ENCODE assay signal across 18 cellular contexts in genomic region chr1:26971590-26971989, GRCh38. TPM values are rescaled to one million over a fixed set of nuclear protein-coding genes. Genes with fewer than 3 reads are reported as not detected.
DNase-seq lines count a peak whose midpoint lies in the region; ATAC-seq and TF ChIP-seq lines count a peak whose summit lies in the region.
"Had no signal": no experiment of that assay in that cellular context is flagged by ENCODE, and none has a peak within 500 bp of the region (broad histone marks: within the 10 kb centered on the region; RNA-seq: fewer than 3 reads in every experiment).

No MANE protein-coding gene starts in this region.

- TF ChIP-seq POLR2A in IMR-90 (IDR thresholded peaks at IDR 0.05; ENCODE audit: low read depth, low read length) (no peak), stomach (IDR thresholded peaks at IDR 0.05) (no peak)

- H4K20me1 ChIP-seq in IMR-90 (ENCODE audit: insufficient read depth, low read length): no peaks in the 10 kb centered on the region

- no peaks in the 10 kb centered on the region for H3K27me3 ChIP-seq in IMR-90 (ENCODE audit: control insufficient read depth, insufficient read depth, low read length)
- H3K27me3 ChIP-seq in esophagus (ENCODE audit: control insufficient read depth in 1 of 2, insufficient read depth in 2 of 2, low read length in 2 of 2): no peaks in the 10 kb centered on the region
- peaks cover 0 to 19% (median 0%) of the 10 kb centered on the region in 3 donors for H3K27me3 ChIP-seq in stomach

- TF ChIP-seq CTCF in IMR-90 (conservative IDR thresholded peaks at IDR 0.05; ENCODE audit: low read depth, low read length) (no peak), stomach (IDR thresholded peaks at IDR 0.05) (no peak)

- H3K56ac ChIP-seq in IMR-90 (ENCODE audit: extremely low read depth, insufficient read depth, low read length): no peak overlapping the region

- in situ Hi-C loops in IMR-90 (cut with MboI; ENCODE audit: low sequenced_read_pairs): no loop called here

- H2BK120ac ChIP-seq in IMR-90 (ENCODE audit: low read depth, low read length): 0 out of 2 replicates have a peak overlapping the region, but pooled peaks have one; percentile 14

- dilution Hi-C loops in IMR-90 (cut with HindIII; ENCODE audit: low sequenced_read_pairs, unreplicated experiment): no loop called here

- H3K4me3 ChIP-seq in IMR-90 (ENCODE audit: insufficient read depth, low read depth, low read length) (no peak overlapping the region), esophagus (ENCODE audit: low read depth in 1 of 2, low read length in 2 of 2) (no peak overlapping the region), stomach (no peak overlapping the region)
- H3K4me3 ChIP-seq: PC-9, SK-N-MC had no signal

- no peak overlapping the region for H4K91ac ChIP-seq in IMR-90 (ENCODE audit: insufficient read depth, low read depth, low read length)

- POLR2A ChIA-PET in IMR-90 (lab: Charles Lee; ENCODE audit: unreplicated experiment): no interaction called here

- H4K8ac ChIP-seq in IMR-90 (ENCODE audit: low read depth in 2 of 2, low read length in 2 of 2): no peak overlapping the region

- no peak overlapping the region; the same call in none of the 2 replicates for H2BK20ac ChIP-seq in IMR-90 (ENCODE audit: low read depth, low read length)

- no peak overlapping the region for H3K9ac ChIP-seq in IMR-90 (ENCODE audit: low read depth, low read length)

- H3K18ac ChIP-seq in IMR-90 (ENCODE audit: low read depth, low read length): no peak overlapping the region

- intact Hi-C loops in IMR-90 (cut with micrococcal nuclease): no loop called here
- intact Hi-C loops in stomach (cut with DNase I; ENCODE audit: low total_unique reads): no loop called here

- TF ChIP-seq RAD21 in IMR-90 (IDR thresholded peaks at IDR 0.05; ENCODE audit: low read length): no peak

- H2AFZ ChIP-seq in IMR-90 (replicated peaks; ENCODE audit: low read length, poor library complexity): peak overlapping the region; percentile 66
- H2AFZ ChIP-seq: PC-9 had no signal

- H2AK9ac ChIP-seq in IMR-90 (replicated peaks; ENCODE audit: low read depth, low read length, poor library complexity): peak overlapping the region; percentile 26

- no peak for TF ChIP-seq EP300 in stomach (IDR thresholded peaks at IDR 0.05)

- H3K79me1 ChIP-seq in IMR-90 (ENCODE audit: low read depth in 1 of 2, low read length in 2 of 2): no peaks in the 10 kb centered on the region

- no peak overlapping the region for H3K4me2 ChIP-seq in IMR-90 (ENCODE audit: low read depth, low read length)
- H3K4me2 ChIP-seq: PC-9 had no signal

- 0 out of 2 replicates have a peak overlapping the region, but pooled peaks have one; percentile 46 for H2AK5ac ChIP-seq in IMR-90 (ENCODE audit: low read depth, low read length)

- H3K27ac ChIP-seq in IMR-90 (ENCODE audit: insufficient read depth, low read length) (no peak overlapping the region), esophagus (ENCODE audit: low read depth in 2 of 2, low read length in 1 of 2) (peak overlapping the region; percentile 84), stomach (peak overlapping the region; percentile 40 to 81 (median 68))
- H3K27ac ChIP-seq: PC-9, SK-N-MC had no signal

- H3K36me3 ChIP-seq in IMR-90 (ENCODE audit: control insufficient read depth, insufficient read depth, low read length) (no peaks in the 10 kb centered on the region), esophagus (ENCODE audit: control insufficient read depth in 2 of 2, insufficient read depth in 2 of 2, low read length in 1 of 2) (no peaks in the 10 kb centered on the region), stomach (no peaks in the 10 kb centered on the region)

- no peak overlapping the region for H2BK15ac ChIP-seq in IMR-90 (ENCODE audit: low read depth, low read length)

- no peak overlapping the region for H2BK5ac ChIP-seq in IMR-90 (ENCODE audit: low read depth, low read length, poor library complexity, severe bottlenecking)

- no peak overlapping the region for H4K5ac ChIP-seq in IMR-90 (ENCODE audit: low read depth, low read length)

- WGBS in IMR-90 (ENCODE audit: extremely low coverage in 2 of 2, insufficient read length in 1 of 2), 2 experiments: no CpG with 5 or more reads among the region's 3 CpGs
- 60% methylated on average over 3 of the region's 3 CpGs for WGBS in esophagus, 2 donors
- 54 to 78% (median 65%) methylated on average over 3 of the region's 3 CpGs for WGBS in stomach, 5 donors

- DNase-seq in IMR-90: no peak
- no peak for DNase-seq in stomach
- no peak for DNase-seq in AG08395 (ENCODE audit: low spot score)
- no peak for DNase-seq in NCI-H2171 treated with DMSO at 0.1 percent for 48 hours (lab: John Stamatoyannopoulos, UW)
- DNase-seq: EL, GF-D8, NCI-H1092, NCI-H1436, NCI-H187 treated with DMSO at 0.1 percent for 48 hours, NCI-H2107, NCI-H2227 treated with DMSO at 0.1 percent for 48 hours, NCI-H510A, RPMI8226, SHP77 had no signal

- H3K9me3 ChIP-seq in IMR-90 (ENCODE audit: control insufficient read depth, insufficient read depth, low read length) (no peaks in the 10 kb centered on the region), esophagus (ENCODE audit: control insufficient read depth in 2 of 2, insufficient read depth in 1 of 2, low read depth in 1 of 2, low read length in 1 of 2) (no peaks in the 10 kb centered on the region), stomach (no peaks in the 10 kb centered on the region)

- H3K23ac ChIP-seq in IMR-90 (ENCODE audit: low read depth, low read length): no peak overlapping the region

- CTCF ChIA-PET in IMR-90 (lab: Yijun Ruan, JAX): no interaction called here

- H3K4me1 ChIP-seq in IMR-90 (ENCODE audit: control insufficient read depth, insufficient read depth, low read length): peaks cover 5% of the 10 kb centered on the region; the same call in 1 of the 2 replicates
- peaks cover 4 to 20% of the 10 kb centered on the region in 2 donors for H3K4me1 ChIP-seq in esophagus (ENCODE audit: control insufficient read depth in 2 of 2, insufficient read depth in 2 of 2, low read length in 1 of 2)
- H3K4me1 ChIP-seq in stomach: peaks cover 0 to 24% (median 8%) of the 10 kb centered on the region in 4 donors

- peak overlapping the region; percentile 58; the same call in 1 of the 2 replicates for H3K4ac ChIP-seq in IMR-90 (ENCODE audit: low read depth, low read length)

- no TSS peak for BruUV-seq in IMR-90 (replicated peaks; lab: Mats Ljungman, UMichigan)

- H3K9me1 ChIP-seq in IMR-90 (ENCODE audit: insufficient read depth, low read length): peaks cover 12% of the 10 kb centered on the region; the same call in 1 of the 2 replicates

- no peak overlapping the region for H3K14ac ChIP-seq in IMR-90 (replicated peaks; ENCODE audit: low read depth, low read length)

- ATAC-seq in IMR-90 (ENCODE audit: low read depth): no peak

TF ChIP-seq in IMR-90, 13 proteins besides CTCF, POLR2A, EP300 and RAD21 (continues in another document):
- no peak for TF ChIP-seq CEBPB (IDR thresholded peaks at IDR 0.05; ENCODE audit: low read depth, low read length)
- TF ChIP-seq USF2 (IDR thresholded peaks at IDR 0.05; ENCODE audit: low read depth, low read length): no peak

RNA-seq across cellular contexts. Expression of gene KDF1, which starts 11.3 kb away (rescaled TPM):
- not detected in 2 replicates for total RNA-seq in IMR-90 (2012; rRNA removed)
- polyA plus RNA-seq in IMR-90 (2012; rRNA removed): not detected in 2 replicates
- not detected in 2 replicates for polyA plus RNA-seq in IMR-90 (2012; cell fraction: cytosol; rRNA removed)
- 0.07 TPM in 1 of 2 replicates, not detected in the other for polyA plus RNA-seq in IMR-90 (2012; cell fraction: nucleus; rRNA removed; ENCODE audit: low replicate concordance)
- 10 to 100 TPM; 12.7 to 17.5 TPM for polyA plus RNA-seq in esophagus
- total RNA-seq in stomach: 10 to 100 TPM in 2 of 5 donors, 1 to 10 TPM in 3; 2.9 to 21.6 (median 7.1) TPM
- polyA plus RNA-seq in stomach: 10 to 100 TPM; 13.6 to 15.3 (median 14.5) TPM
- total RNA-seq: LHCN-M2 had no signal

RNA-seq across cellular contexts. Expression of gene TRNP1, which starts 21.9 kb away (rescaled TPM):
- total RNA-seq in IMR-90 (2012; rRNA removed): 68.6 and 91.6 TPM in 2 replicates
- 63.3 and 76.8 TPM in 2 replicates for polyA plus RNA-seq in IMR-90 (2012; rRNA removed)
- polyA plus RNA-seq in IMR-90 (2012; cell fraction: cytosol; rRNA removed): 157 and 222 TPM in 2 replicates
- 65.3 and 116 TPM in 2 replicates for polyA plus RNA-seq in IMR-90 (2012; cell fraction: nucleus; rRNA removed; ENCODE audit: low replicate concordance)
- polyA plus RNA-seq in esophagus: 100 to 1,000 TPM in 1 of 2 donors, 10 to 100 TPM in 1; 84.9 to 158 TPM
- 100 to 1,000 TPM in 1 of 5 donors, 10 to 100 TPM in 3, 1 to 10 TPM in 1; 1.7 to 188 (median 40.0) TPM for total RNA-seq in stomach
- polyA plus RNA-seq in stomach: 100 to 1,000 TPM; 121 to 216 (median 183) TPM

RNA-seq across cellular contexts. Expression of gene TENT5B, which starts 41.1 kb away (rescaled TPM):
- total RNA-seq in IMR-90 (2012; rRNA removed) (11.1 and 11.7 TPM in 2 replicates), stomach (10 to 100 TPM in 2 of 5 donors, 1 to 10 TPM in 3; 1.8 to 33.0 (median 5.5) TPM)
- polyA plus RNA-seq in IMR-90 (2012; rRNA removed) (7.3 and 8.2 TPM in 2 replicates), esophagus (10 to 100 TPM; 79.2 to 84.3 TPM), stomach (10 to 100 TPM in 1 of 3 donors, 1 to 10 TPM in 2; 1.7 to 27.5 (median 3.9) TPM)
- polyA plus RNA-seq in IMR-90 (2012; cell fraction: cytosol; rRNA removed): 7.3 and 9.8 TPM in 2 replicates
- 1.8 and 6.6 TPM in 2 replicates for polyA plus RNA-seq in IMR-90 (2012; cell fraction: nucleus; rRNA removed; ENCODE audit: low replicate concordance)

RNA-seq across cellular contexts. Expression of gene NUDC, which starts 50.0 kb away (rescaled TPM):
- total RNA-seq in IMR-90 (2012; rRNA removed) (34.8 and 50.0 TPM in 2 replicates), stomach (10 to 100 TPM; 20.0 to 88.1 (median 33.5) TPM)
- polyA plus RNA-seq in IMR-90 (2012; rRNA removed) (85.7 and 89.8 TPM in 2 replicates), esophagus (10 to 100 TPM; 25.5 to 42.1 TPM), stomach (10 to 100 TPM; 58.6 to 80.6 (median 71.7) TPM)
- 59.3 and 67.1 TPM in 2 replicates for polyA plus RNA-seq in IMR-90 (2012; cell fraction: cytosol; rRNA removed)
- polyA plus RNA-seq in IMR-90 (2012; cell fraction: nucleus; rRNA removed; ENCODE audit: low replicate concordance): 29.0 and 47.3 TPM in 2 replicates

RNA-seq across cellular contexts. Expression of gene NR0B2, which starts 57.8 kb away (rescaled TPM):
- total RNA-seq in IMR-90 (2012; rRNA removed): not detected in 2 replicates
- polyA plus RNA-seq in IMR-90 (2012; rRNA removed): not detected in 2 replicates
- polyA plus RNA-seq in IMR-90 (2012; cell fraction: cytosol; rRNA removed): not detected in 2 replicates
- polyA plus RNA-seq in IMR-90 (2012; cell fraction: nucleus; rRNA removed; ENCODE audit: low replicate concordance): not detected in 2 replicates
- not detected for polyA plus RNA-seq in esophagus
- 10 to 100 TPM in 2 of 5 donors, 1 to 10 TPM in 1, not detected in 2; 8.3 to 31.2 (median 21.7) TPM for total RNA-seq in stomach
- polyA plus RNA-seq in stomach: 10 to 100 TPM; 10.7 to 63.3 (median 39.1) TPM
- total RNA-seq: LHCN-M2, PC-9 had no signal

Comparison
In these comparisons a context has a peak if more than half of its experiments do, and no peak if none do; other contexts are left out.
1. RNA of gene KDF1, which starts 11.3 kb away (polyA plus RNA-seq): 12.7 to 17.5 TPM in esophagus and 13.6 to 15.3 TPM in stomach; 0.07 TPM in IMR-90; every median in the first group is over 10 times any median in the second.